In the genomic region with DNA sequence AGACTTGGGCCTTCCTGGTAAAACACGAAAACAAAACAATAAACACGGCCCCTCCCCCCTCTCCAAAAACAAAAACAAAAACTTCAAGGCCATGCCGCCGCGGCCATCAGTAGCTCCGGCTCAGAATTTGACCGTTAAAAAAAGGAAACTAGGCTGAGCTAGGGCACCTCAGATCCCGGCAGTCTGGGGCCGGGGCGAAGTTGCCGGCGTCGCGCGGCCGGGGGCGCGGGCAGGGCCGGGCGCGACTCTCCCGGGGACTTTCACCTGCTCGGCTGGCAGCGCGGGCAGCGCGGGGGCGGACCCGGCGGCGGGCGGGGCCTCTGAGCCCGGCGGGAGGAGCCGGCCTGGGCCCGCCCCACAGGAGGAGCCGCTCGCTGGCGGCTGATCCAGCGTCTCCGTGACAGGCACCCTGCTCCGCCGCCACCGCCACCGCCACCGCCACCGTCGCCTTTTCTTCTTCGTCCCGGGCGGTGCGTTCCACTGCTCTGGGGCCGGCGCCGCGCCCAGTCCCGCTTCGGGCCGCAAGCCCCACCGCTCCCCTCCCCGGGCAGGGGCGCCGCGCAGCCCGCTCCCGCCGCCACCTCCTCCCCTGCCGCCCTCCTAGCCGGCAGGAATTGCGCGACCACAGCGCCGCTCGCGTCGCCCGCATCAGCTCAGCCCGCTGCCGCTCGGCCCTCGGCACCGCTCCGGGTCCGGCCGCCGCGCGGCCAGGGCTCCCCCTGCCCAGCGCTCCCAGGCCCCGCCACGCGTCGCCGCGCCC, we compare ENCODE assay signal across 8 cellular contexts. TPM values are rescaled to one million over a fixed set of nuclear protein-coding genes. Genes with fewer than 3 reads are reported as not detected.
DNase-seq lines count a peak whose midpoint lies in the region; ATAC-seq and TF ChIP-seq lines count a peak whose summit lies in the region.

A gene (plus strand): TSS at position 358 of the 760 bp plus-strand sequence. CDS start 487 bp downstream, outside the sequence.

- H3K9me3 ChIP-seq in BE2C: no peaks in the 10 kb centered on the region
- H3K9me3 ChIP-seq in effector memory CD4-positive, alpha-beta T cell (ENCODE audit: control insufficient read depth, low read length): no peaks in the 10 kb centered on the region
- peaks cover under 1% of the 10 kb centered on the region for H3K9me3 ChIP-seq in mesodermal cell (ENCODE audit: control insufficient read depth, low read length)

- H3K27me3 Mint-ChIP-seq in activated CD8-positive, alpha-beta T cell treated with anti-CD3 and anti-CD28 coated beads, Interleukin-2, amount 10 ng/mL, durations not matched to agents 7 days and 5 days (ENCODE audit: low read depth): peaks cover 60% of the 10 kb centered on the region

- no peak for TF ChIP-seq CTCF in BE2C (IDR thresholded peaks at IDR 0.05; ENCODE audit: low read depth, low read length)

- H3K4me1 ChIP-seq in BE2C (peaks cover 6% of the 10 kb centered on the region), mesodermal cell (ENCODE audit: control insufficient read depth, insufficient read depth, low read length, poor library complexity, severe bottlenecking) (peaks cover 8% of the 10 kb centered on the region)
- peaks cover 11% of the 10 kb centered on the region for H3K4me1 ChIP-seq in effector memory CD4-positive, alpha-beta T cell (ENCODE audit: control insufficient read depth, insufficient read depth, low read length, poor library complexity, severe bottlenecking)

- no peaks in the 10 kb centered on the region for H3K36me3 ChIP-seq in BE2C
- H3K36me3 ChIP-seq in effector memory CD4-positive, alpha-beta T cell (ENCODE audit: control insufficient read depth, insufficient read depth, low read length): no peaks in the 10 kb centered on the region
- H3K36me3 ChIP-seq in mesodermal cell (ENCODE audit: control insufficient read depth, insufficient read depth, low read length): peaks cover 4% of the 10 kb centered on the region

- WGBS in mesodermal cell (ENCODE audit: insufficient coverage in 2 of 2), 2 experiments: 0% methylated on average over 65 to 77 of the region's 95 CpGs

- DNase-seq in BE2C (peak; percentile 91), GM19240 (ENCODE audit: insufficient read length, low spot score) (peak; percentile 70), NCI-H69 (lab: John Stamatoyannopoulos, UW) (peak; percentile 94)
- peak; percentile 82 for DNase-seq in activated CD8-positive, alpha-beta T cell treated with anti-CD3 and anti-CD28 coated beads, Interleukin-2, amount 10 ng/mL, durations not matched to agents 7 days and 5 days
- DNase-seq in effector memory CD4-positive, alpha-beta T cell: peak; percentile 38 to 61 (median 50)
- DNase-seq in stimulated activated CD8-positive, alpha-beta memory T cell treated with anti-CD3 and anti-CD28 coated beads, Interleukin-15, amount 100 ng/mL, for 24 hours (ENCODE audit: low read depth): peak; percentile 57

- H3K27me3 ChIP-seq in BE2C: no peaks in the 10 kb centered on the region
- peaks cover 22% of the 10 kb centered on the region for H3K27me3 ChIP-seq in effector memory CD4-positive, alpha-beta T cell (replicated peaks; ENCODE audit: control insufficient read depth, insufficient read depth, low read length, poor library complexity, severe bottlenecking)

- no peaks in the 10 kb centered on the region for H3K36me3 Mint-ChIP-seq in activated CD8-positive, alpha-beta T cell treated with anti-CD3 and anti-CD28 coated beads, Interleukin-2, amount 10 ng/mL, durations not matched to agents 7 days and 5 days (ENCODE audit: low read depth)

- H3K9me3 Mint-ChIP-seq in activated CD8-positive, alpha-beta T cell treated with anti-CD3 and anti-CD28 coated beads, Interleukin-2, amount 10 ng/mL, durations not matched to agents 7 days and 5 days (ENCODE audit: insufficient read depth): no peaks in the 10 kb centered on the region

- ATAC-seq in HG03378 (IDR thresholded peaks at IDR 0.05; ENCODE audit: unreplicated experiment): peak; percentile 74
- ATAC-seq in activated CD8-positive, alpha-beta T cell treated with anti-CD3 and anti-CD28 coated beads, Interleukin-2, amount 10 ng/mL, durations not matched to agents 7 days and 5 days: peak; percentile 100

- peak within 1 kb of the TSS; percentile 84 for H3K4me3 ChIP-seq in BE2C (ENCODE audit: low read depth, low read length)
- H3K4me3 ChIP-seq in effector memory CD4-positive, alpha-beta T cell (ENCODE audit: insufficient read depth, low read depth, low read length, poor library complexity, severe bottlenecking): peak within 1 kb of the TSS; percentile 38
- H3K4me3 ChIP-seq in mesodermal cell (ENCODE audit: extremely low read depth, insufficient read depth, low read length, poor library complexity, severe bottlenecking): peak within 1 kb of the TSS; percentile 62

- no peak within 1 kb of the TSS for H3K27ac Mint-ChIP-seq in activated CD8-positive, alpha-beta T cell treated with anti-CD3 and anti-CD28 coated beads, Interleukin-2, amount 10 ng/mL, durations not matched to agents 7 days and 5 days

- POLR2A ChIA-PET in activated CD8-positive, alpha-beta T cell treated with anti-CD3 and anti-CD28 coated beads, Interleukin-2, amount 10 ng/mL, durations not matched to agents 7 days and 5 days (lab: Charles Lee): no interaction called here

- H3K4me1 Mint-ChIP-seq in activated CD8-positive, alpha-beta T cell treated with anti-CD3 and anti-CD28 coated beads, Interleukin-2, amount 10 ng/mL, durations not matched to agents 7 days and 5 days (ENCODE audit: low read depth): peaks cover 13% of the 10 kb centered on the region

- CTCF ChIA-PET in activated CD8-positive, alpha-beta T cell treated with anti-CD3 and anti-CD28 coated beads, Interleukin-2, amount 10 ng/mL, durations not matched to agents 7 days and 5 days (lab: Charles Lee): interaction anchor here (1.9 kb wide), 1 partner anchor 13 kb away, joined by 6 read pairs; no protein-coding TSS in a partner anchor

- H3K27ac ChIP-seq in effector memory CD4-positive, alpha-beta T cell (ENCODE audit: insufficient read depth, low read length, poor library complexity, severe bottlenecking): no peak within 1 kb of the TSS
- no peak within 1 kb of the TSS for H3K27ac ChIP-seq in mesodermal cell (ENCODE audit: low read depth, low read length, severe bottlenecking)

- H3K4me3 Mint-ChIP-seq in activated CD8-positive, alpha-beta T cell treated with anti-CD3 and anti-CD28 coated beads, Interleukin-2, amount 10 ng/mL, durations not matched to agents 7 days and 5 days: peak within 1 kb of the TSS; percentile 75

RNA-seq across cellular contexts. Expression of the gene that starts here (rescaled TPM):
- polyA plus RNA-seq in BE2C (2012; ENCODE audit: insufficient read depth, insufficient read length, low read depth): 3.2 TPM
- total RNA-seq in activated CD8-positive, alpha-beta T cell treated with anti-CD3 and anti-CD28 coated beads, Interleukin-2, amount 10 ng/mL, durations not matched to agents 7 days and 5 days: not detected
- polyA plus RNA-seq in mesodermal cell (2013, experiment 1 of 2): 3.3 TPM
- 2.9 TPM for polyA plus RNA-seq in mesodermal cell (2013, experiment 2 of 2)

Comparison
In these comparisons a context has a peak if more than half of its experiments do, and no peak if none do; other contexts are left out.
1. Peak in DNase-seq and ATAC-seq in activated CD8-positive, alpha-beta T cell treated with anti-CD3 and anti-CD28 coated beads, Interleukin-2, amount 10 ng/mL, durations not matched to agents 7 days and 5 days; RNA of the gene not detected or under 1 TPM.